Comparison of ENCODE assay signal across 12 cellular contexts in genomic region chr9:95512751-95513120, GRCh38. TPM values are rescaled to one million over a fixed set of nuclear protein-coding genes. Genes with fewer than 3 reads are reported as not detected.
DNase-seq lines count a peak whose midpoint lies in the region; ATAC-seq, FAIRE-seq and TF ChIP-seq lines count a peak whose summit lies in the region.
"Had no signal": no experiment of that assay in that cellular context is flagged by ENCODE, and none has a peak within 500 bp of the region (broad histone marks: within the 10 kb centered on the region; RNA-seq: fewer than 3 reads in every experiment).

No MANE protein-coding gene starts in this region.

- no peak for FAIRE-seq in HTR-8/SVneo (lab: Jason Lieb, UNC)
- FAIRE-seq: G401.6 had no signal

- peaks cover 3% of the 10 kb centered on the region for H3K36me3 Mint-ChIP-seq in T-helper 17 cell (ENCODE audit: low read depth)
- H3K36me3 Mint-ChIP-seq in immature natural killer cell, result no peaks in the 10 kb centered on the region

- H3K27me3 Mint-ChIP-seq in T-helper 17 cell, result peaks cover 23% of the 10 kb centered on the region
- H3K27me3 Mint-ChIP-seq in immature natural killer cell (ENCODE audit: low read depth in 3 of 3), result peaks cover 27 to 47% (median 32%) of the 10 kb centered on the region in 3 donors

- H3K27ac ChIP-seq in AG04450 (ENCODE audit: low read depth, low read length), result no peak overlapping the region
- H3K27ac ChIP-seq: gastrocnemius medialis, ovary had no signal

- no peaks in the 10 kb centered on the region for H3K9me3 Mint-ChIP-seq in immature natural killer cell

- peak overlapping the region; percentile 88 for H3K4me3 ChIP-seq in AG04450 (ENCODE audit: low read depth, low read length)
- H3K4me3 ChIP-seq: ovary had no signal

- H3K9me3 ChIP-seq in AG04450 (ENCODE audit: control insufficient read depth, insufficient read depth, low read length) (no peaks in the 10 kb centered on the region; the same call in 1 of the 2 replicates), T-helper 17 cell (ENCODE audit: control insufficient read depth, low read length, poor library complexity, severe bottlenecking) (no peaks in the 10 kb centered on the region)
- H3K9me3 ChIP-seq: gastrocnemius medialis, ovary had no signal

- H3K4me1 Mint-ChIP-seq in T-helper 17 cell (peaks cover 41% of the 10 kb centered on the region), immature natural killer cell (peaks cover 59 to 74% of the 10 kb centered on the region in 2 donors)

- H3K27ac Mint-ChIP-seq in T-helper 17 cell (no peak overlapping the region), immature natural killer cell (peak overlapping the region in 4 of 6 donors; percentile 1 to 77 (median 49))

- intact Hi-C loops in Right ventricle myocardium inferior (cut with DNase I), result loop anchor here (5.0 kb wide), 2 partner anchors 115 to 195 kb away; partner anchors contain the start of gene FANCC

- no peak for ATAC-seq in T-helper 17 cell
- ATAC-seq in GM21717 (IDR thresholded peaks at IDR 0.05; ENCODE audit: unreplicated experiment), result no peak
- ATAC-seq in Right ventricle myocardium inferior, result no peak
- ATAC-seq: gastrocnemius medialis had no signal

- H3K4me3 Mint-ChIP-seq in T-helper 17 cell (peak overlapping the region; percentile 88), immature natural killer cell (peak overlapping the region; percentile 90 to 94 (median 92))

- H3K27me3 ChIP-seq in AG04450 (ENCODE audit: control insufficient read depth, insufficient read depth, low read length), result peaks cover 7% of the 10 kb centered on the region
- H3K27me3 ChIP-seq: ovary had no signal

- no peak for DNase-seq in AG04450 (ENCODE audit: low read depth, low spot score)
- DNase-seq in HCEC 1CT, result peak; percentile 1
- no peak for DNase-seq in T-helper 17 cell
- no peak for DNase-seq in immature natural killer cell
- no peak for DNase-seq in NCI-H1417 (lab: John Stamatoyannopoulos, UW)
- DNase-seq in Right ventricle myocardium inferior (ENCODE audit: missing footprints), result no peak
- DNase-seq in HTR-8/SVneo (ENCODE audit: insufficient read length, low spot score), result no peak
- DNase-seq: gastrocnemius medialis, NCI-H1417 treated with DMSO at 0.1 percent for 48 hours, ovary had no signal

- no peak for TF ChIP-seq CTCF in AG04450 (IDR thresholded peaks at IDR 0.05; ENCODE audit: low read depth, low read length)

- CTCF ChIA-PET in AG04450 (lab: Charles Lee), result no interaction called here

- POLR2A ChIA-PET in AG04450 (lab: Yijun Ruan, JAX), result no interaction called here

RNA-seq across cellular contexts. Expression of gene PTCH1, which starts 4.0 kb away (rescaled TPM):
- polyA plus RNA-seq in AG04450 (2011; rRNA removed) (7.3 and 10.2 TPM in 2 replicates), immature natural killer cell (10 to 100 TPM in 2 of 3 donors, 1 to 10 TPM in 1; 3.7 to 30.6 (median 16.1) TPM)
- 27.4 and 28.9 TPM in 2 replicates for polyA minus RNA-seq in AG04450 (2011; rRNA and poly(A)+ RNA removed)
- total RNA-seq in T-helper 17 cell (10 to 100 TPM; 14.4 to 18.5 TPM), Right ventricle myocardium inferior (10.4 TPM)
